ENCODE assay signal across 11 cellular contexts in the genomic region with DNA sequence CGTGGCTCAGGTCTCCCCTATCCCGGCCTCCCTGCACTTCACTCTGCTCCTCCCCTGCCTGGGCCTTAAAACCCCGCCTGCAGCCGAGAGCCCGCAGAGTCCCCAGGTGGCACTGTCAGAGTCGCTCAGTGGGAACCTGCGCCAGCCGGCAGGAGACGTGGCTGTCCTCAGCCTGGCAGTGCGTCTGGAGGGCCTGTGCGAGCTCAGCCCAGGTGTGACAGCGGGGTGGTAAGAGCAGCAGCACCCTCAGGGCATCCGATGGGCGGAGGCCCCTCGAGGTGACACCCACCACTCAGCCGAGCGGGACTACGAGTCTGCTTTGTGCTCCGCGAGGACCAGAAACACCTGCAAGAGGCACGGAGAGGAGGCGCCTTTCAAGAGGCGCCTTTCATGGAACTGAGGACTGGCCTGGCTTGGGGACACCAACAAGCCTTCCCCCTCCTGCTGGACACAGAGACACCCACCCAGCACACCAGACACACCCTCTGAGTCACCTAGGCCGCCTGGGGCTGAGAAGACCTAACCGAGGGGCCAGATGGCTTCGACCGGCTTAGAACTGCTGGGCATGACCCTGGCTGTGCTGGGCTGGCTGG. TPM values are rescaled to one million over a fixed set of nuclear protein-coding genes. Genes with fewer than 3 reads are reported as not detected.
DNase-seq lines count a peak whose midpoint lies in the region; ATAC-seq and TF ChIP-seq lines count a peak whose summit lies in the region.
"Had no signal": no experiment of that assay in that cellular context is flagged by ENCODE, and none has a peak within 500 bp of the region (broad histone marks: within the 10 kb centered on the region; RNA-seq: fewer than 3 reads in every experiment).

Gene CLDN9 (plus strand): TSS at position 96 of the 593 bp plus-strand sequence. CDS start 440 bp downstream, at position 536.

- ATAC-seq in CD8-positive, alpha-beta T cell = peak; percentile 61
- ATAC-seq in memory B cell (ENCODE audit: low read depth) = peak; percentile 76
- no peak for ATAC-seq in GM18517 (IDR thresholded peaks at IDR 0.05; ENCODE audit: unreplicated experiment)
- ATAC-seq in gastrocnemius medialis = no peak

- no peak within 1 kb of the TSS for H3K27ac ChIP-seq in CD8-positive, alpha-beta T cell (ENCODE audit: low read depth, low read length)
- H3K27ac ChIP-seq in gastrocnemius medialis = no peak within 1 kb of the TSS
- H3K27ac ChIP-seq: right lobe of liver had no signal

- peaks cover 16% of the 10 kb centered on the region for H3K4me1 Mint-ChIP-seq in CD8-positive, alpha-beta T cell (ENCODE audit: low read depth)
- peaks cover 10% of the 10 kb centered on the region for H3K4me1 Mint-ChIP-seq in memory B cell

- TF ChIP-seq CTCF in CD8-positive, alpha-beta T cell (IDR thresholded peaks at IDR 0.05) = no peak
- no peak for TF ChIP-seq CTCF in gastrocnemius medialis (IDR thresholded peaks at IDR 0.05 in 4 of 5, conservative IDR thresholded peaks at IDR 0.05 in 1 of 5)

- CTCF ChIA-PET in CD8-positive, alpha-beta T cell (lab: Charles Lee) = interaction anchor here (1.0 to 1.4 kb wide), 2 partner anchors 10 to 13 kb away, joined by 4 to 7 read pairs; partner anchors contain the start of genes HCFC1R1 and THOC6

- DNase-seq in CD8-positive, alpha-beta T cell = no peak
- peak; percentile 75 for DNase-seq in SW480 (ENCODE audit: low spot score)
- DNase-seq in memory B cell (ENCODE audit: low spot score in 2 of 2) = no peak
- DNase-seq in gastrocnemius medialis = no peak
- DNase-seq in NCI-H82 treated with DMSO at 0.1 percent for 48 hours (lab: John Stamatoyannopoulos, UW; ENCODE audit: unreplicated experiment) = no peak
- DNase-seq in activated naive CD4-positive, alpha-beta T cell treated with anti-CD3 and anti-CD28 coated beads, Interleukin-2, amount 50 U/mL, for 16 hours = no peak
- DNase-seq: BE2C had no signal

- H3K27ac Mint-ChIP-seq in CD8-positive, alpha-beta T cell = no peak within 1 kb of the TSS
- no peak within 1 kb of the TSS for H3K27ac Mint-ChIP-seq in memory B cell
- H3K27ac Mint-ChIP-seq: IgD-negative memory B cell had no signal

- H3K27me3 Mint-ChIP-seq in CD8-positive, alpha-beta T cell (ENCODE audit: low read depth) = peaks cover 5% of the 10 kb centered on the region
- H3K27me3 Mint-ChIP-seq in memory B cell = peaks cover 10% of the 10 kb centered on the region

- no peak for TF ChIP-seq POLR2A in gastrocnemius medialis (IDR thresholded peaks at IDR 0.05)

- TF ChIP-seq RAD21 in Ishikawa (IDR thresholded peaks at IDR 0.05; ENCODE audit: low read depth) = peak; percentile 4; the same call in 1 of the 2 replicates

- peaks cover 6% of the 10 kb centered on the region for H3K27me3 ChIP-seq in CD8-positive, alpha-beta T cell (ENCODE audit: insufficient read depth, low read length)
- H3K27me3 ChIP-seq in gastrocnemius medialis = peaks cover 34 to 44% (median 36%) of the 10 kb centered on the region in 3 donors
- H3K27me3 ChIP-seq: right lobe of liver had no signal

- peaks cover 21% of the 10 kb centered on the region for H3K4me1 ChIP-seq in CD8-positive, alpha-beta T cell (ENCODE audit: insufficient read depth, low read length)
- H3K4me1 ChIP-seq in gastrocnemius medialis = no peaks in the 10 kb centered on the region
- H3K4me1 ChIP-seq: BE2C had no signal

- H3K36me3 Mint-ChIP-seq in CD8-positive, alpha-beta T cell = no peaks in the 10 kb centered on the region
- no peaks in the 10 kb centered on the region for H3K36me3 Mint-ChIP-seq in memory B cell
- H3K36me3 Mint-ChIP-seq: IgD-negative memory B cell had no signal

- TF ChIP-seq EP300 in Ishikawa (IDR thresholded peaks at IDR 0.05; ENCODE audit: borderline replicate concordance) = no peak

- no peak within 1 kb of the TSS for H3K4me3 ChIP-seq in CD8-positive, alpha-beta T cell (ENCODE audit: low read depth, low read length)
- no peak within 1 kb of the TSS for H3K4me3 ChIP-seq in gastrocnemius medialis
- H3K4me3 ChIP-seq: right lobe of liver had no signal

- no peaks in the 10 kb centered on the region for H3K36me3 ChIP-seq in CD8-positive, alpha-beta T cell (ENCODE audit: insufficient read depth, low read length)
- no peaks in the 10 kb centered on the region for H3K36me3 ChIP-seq in gastrocnemius medialis
- H3K36me3 ChIP-seq: BE2C, right lobe of liver had no signal

- intact Hi-C loops in CD8-positive, alpha-beta T cell (cut with DNase I, micrococcal nuclease) = no loop called here
- intact Hi-C loops in gastrocnemius medialis (cut with DNase I; ENCODE audit: low total_unique reads) = no loop called here

- no peaks in the 10 kb centered on the region for H3K9me3 Mint-ChIP-seq in CD8-positive, alpha-beta T cell
- no peaks in the 10 kb centered on the region for H3K9me3 Mint-ChIP-seq in memory B cell
- H3K9me3 Mint-ChIP-seq: IgD-negative memory B cell had no signal

- no peak within 1 kb of the TSS for H3K4me3 Mint-ChIP-seq in CD8-positive, alpha-beta T cell
- H3K4me3 Mint-ChIP-seq in memory B cell = no peak within 1 kb of the TSS

- POLR2A ChIA-PET in CD8-positive, alpha-beta T cell (lab: Charles Lee) = no interaction called here

- no peaks in the 10 kb centered on the region for H3K9me3 ChIP-seq in CD8-positive, alpha-beta T cell (ENCODE audit: low read length)
- no peaks in the 10 kb centered on the region for H3K9me3 ChIP-seq in gastrocnemius medialis
- H3K9me3 ChIP-seq: BE2C, right lobe of liver had no signal

- in situ Hi-C loops in gastrocnemius medialis (cut with MboI; ENCODE audit: low sequenced_read_pairs in 4 of 4) = no loop called here

TF ChIP-seq in Ishikawa, 13 proteins besides CTCF, POLR2A, EP300 and RAD21:
- TF ChIP-seq TCF12 (IDR thresholded peaks at IDR 0.05; ENCODE audit: low read depth) (0 out of 2 replicates have a peak, but pooled peaks have one; percentile 32), ZBTB7A (IDR thresholded peaks at IDR 0.05; ENCODE audit: low read depth) (no peak), TEAD4 (IDR thresholded peaks at IDR 0.05) (peak; percentile 13; the same call in 1 of the 2 replicates), FOXM1 (IDR thresholded peaks at IDR 0.05; ENCODE audit: borderline replicate concordance, low read depth) (no peak)
- TF ChIP-seq, protein P1, sequence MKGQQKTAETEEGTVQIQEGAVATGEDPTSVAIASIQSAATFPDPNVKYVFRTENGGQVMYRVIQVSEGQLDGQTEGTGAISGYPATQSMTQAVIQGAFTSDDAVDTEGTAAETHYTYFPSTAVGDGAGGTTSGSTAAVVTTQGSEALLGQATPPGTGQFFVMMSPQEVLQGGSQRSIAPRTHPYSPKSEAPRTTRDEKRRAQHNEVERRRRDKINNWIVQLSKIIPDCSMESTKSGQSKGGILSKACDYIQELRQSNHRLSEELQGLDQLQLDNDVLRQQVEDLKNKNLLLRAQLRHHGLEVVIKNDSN (IDR thresholded peaks at IDR 0.05) = no peak
TF ChIP-seq in Ishikawa: peak in this region for 2.

RNA-seq across cellular contexts. Expression of gene CLDN9, which starts in this region (rescaled TPM):
- total RNA-seq in CD8-positive, alpha-beta T cell = not detected
- total RNA-seq in gastrocnemius medialis = under 1 TPM in 1 of 4 donors, not detected in 3; 0.40 TPM

Comparison
In these comparisons a context has a peak if more than half of its experiments do, and no peak if none do; other contexts are left out.
1. Peak in ATAC-seq in CD8-positive, alpha-beta T cell; RNA of the gene not detected or under 1 TPM.